15 cellular contexts compared by ENCODE assay signal in the genomic region with DNA sequence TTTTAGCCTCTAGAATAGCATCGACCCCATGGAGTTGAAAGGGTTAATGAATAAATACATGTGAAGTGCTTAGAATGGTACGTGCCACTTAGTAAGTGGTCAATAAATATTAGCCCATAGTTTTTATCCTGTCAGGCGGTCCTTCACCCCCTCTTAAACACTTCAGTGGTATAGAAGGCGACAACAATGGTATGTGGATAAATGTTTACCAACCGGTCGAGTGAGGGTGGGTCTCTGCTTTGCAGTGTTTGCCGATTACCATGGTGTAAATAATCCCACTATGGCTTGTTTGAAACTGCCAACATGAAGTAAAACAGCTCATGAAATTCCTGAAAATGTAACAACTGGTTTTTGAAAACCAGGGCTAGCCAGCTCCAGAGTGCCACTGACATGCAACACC.
"Had no signal": no experiment of that assay in that cellular context is flagged by ENCODE, and none has a peak within 500 bp of the region (broad histone marks: within the 10 kb centered on the region; RNA-seq: fewer than 3 reads in every experiment).

No MANE protein-coding gene starts in this region.

- H3K4me1 ChIP-seq: body of pancreas had no signal

- H3K27ac ChIP-seq: body of pancreas, epithelial cell of prostate, thoracic aorta, VCaP had no signal

- DNase-seq: activated CD4-positive, alpha-beta memory T cell treated with anti-CD3 and anti-CD28 coated beads, Interleukin-2, amount 10 ng/mL, durations not matched to agents 7 days and 5 days; activated CD4-positive, alpha-beta T cell treated with anti-CD3 and anti-CD28 coated beads, Interleukin-2, amount 10 ng/mL, durations not matched to agents 24 days and 14 days; activated gamma-delta T cell; activated naive CD4-positive, alpha-beta T cell treated with anti-CD3 and anti-CD28 coated beads, Interleukin-2, amount 50 U/mL, for 16 hours; activated naive CD8-positive, alpha-beta T cell treated with anti-CD3 and anti-CD28 coated beads, Interleukin-2, amount 50 U/mL, for 24 hours; activated T-cell treated with anti-CD3 and anti-CD28 coated beads, Interleukin-2, amount 50 U/mL, for 72 hours; body of pancreas; kidney; naive thymus-derived CD8-positive, alpha-beta T cell; stimulated activated CD4-positive, alpha-beta T cell treated with anti-CD3 and anti-CD28 coated beads, Interleukin-2, amount 100 ng/mL, for 48 hours; stimulated activated naive CD4-positive, alpha-beta T cell had no signal

- ATAC-seq: activated CD4-positive, CD25-positive, alpha-beta regulatory T cell treated with anti-CD3 and anti-CD28 coated beads, Interleukin-2, amount 50 U/mL, for 24 hours; activated naive CD8-positive, alpha-beta T cell treated with anti-CD3 and anti-CD28 coated beads, Interleukin-2, amount 50 U/mL, for 24 hours; activated T-cell treated with anti-CD3 and anti-CD28 coated beads, Interleukin-2, amount 50 U/mL, for 72 hours; body of pancreas; naive thymus-derived CD8-positive, alpha-beta T cell had no signal

- H3K27me3 ChIP-seq: body of pancreas had no signal
